Comparison of ENCODE assay signal across 16 cellular contexts in the genomic region with DNA sequence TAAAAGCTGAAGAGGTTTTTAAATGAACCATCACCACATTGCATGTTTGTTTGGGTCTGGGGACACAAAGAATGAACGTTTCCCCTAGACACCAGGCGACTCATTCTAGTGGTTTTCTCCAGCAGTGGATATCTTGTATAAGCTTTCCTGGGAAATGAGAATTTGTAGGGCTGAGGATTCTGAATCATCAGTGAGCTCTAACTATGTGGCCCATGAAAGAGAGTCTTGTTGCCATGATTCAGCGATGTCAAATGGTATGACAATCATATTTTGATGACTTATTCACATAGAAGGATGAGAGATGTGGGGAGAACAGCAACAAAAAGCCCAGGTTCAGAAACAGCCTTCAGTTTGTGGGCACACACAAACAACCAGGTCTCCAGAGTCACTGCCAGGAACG. TPM values are rescaled to one million over a fixed set of nuclear protein-coding genes. Genes with fewer than 3 reads are reported as not detected.
A peak's percentile ranks its signal among the peaks of the same experiment; 100 is the strongest.
DNase-seq lines count a peak whose midpoint lies in the region; ATAC-seq and TF ChIP-seq lines count a peak whose summit lies in the region.
"Had no signal": no experiment of that assay in that cellular context is flagged by ENCODE, and none has a peak within 500 bp of the region (broad histone marks: within the 10 kb centered on the region; RNA-seq: fewer than 3 reads in every experiment).

No MANE protein-coding gene starts in this region.

- H3K27ac Mint-ChIP-seq in MCF 10A (ENCODE audit: low read depth, unreplicated experiment): peak overlapping the region; percentile 32
- H3K27ac Mint-ChIP-seq: activated T-cell treated with anti-CD3 and anti-CD28 coated beads, Interleukin-2, amount 50 U/mL, for 24 hours had no signal

- H3K27me3 Mint-ChIP-seq in MCF 10A (ENCODE audit: insufficient read depth, unreplicated experiment): no peaks in the 10 kb centered on the region

- H3K4me1 Mint-ChIP-seq in MCF 10A (ENCODE audit: insufficient read depth, unreplicated experiment): peaks cover 12% of the 10 kb centered on the region

- intact Hi-C loops in MCF 10A (cut with micrococcal nuclease) (no loop called here), breast epithelium (cut with DNase I; ENCODE audit: low total_unique reads) (no loop called here), stomach (cut with DNase I; ENCODE audit: low total_unique reads) (no loop called here)

- no TSS peak for BruUV-seq in MCF 10A (replicated peaks; lab: Mats Ljungman, UMichigan)

- no peaks in the 10 kb centered on the region for H3K27me3 ChIP-seq in breast epithelium
- no peaks in the 10 kb centered on the region for H3K27me3 ChIP-seq in stomach
- H3K27me3 ChIP-seq: upper lobe of left lung had no signal

- TF ChIP-seq EP300 in stomach (IDR thresholded peaks at IDR 0.05): no peak

- H3K9me3 ChIP-seq in breast epithelium (no peaks in the 10 kb centered on the region), stomach (no peaks in the 10 kb centered on the region)
- H3K9me3 ChIP-seq: lower lobe of right lung, upper lobe of left lung had no signal

- no peak overlapping the region for H3K4me3 Mint-ChIP-seq in MCF 10A (ENCODE audit: unreplicated experiment)
- H3K4me3 Mint-ChIP-seq: activated T-cell treated with anti-CD3 and anti-CD28 coated beads, Interleukin-2, amount 50 U/mL, for 24 hours had no signal

- no peaks in the 10 kb centered on the region for H3K36me3 Mint-ChIP-seq in MCF 10A (ENCODE audit: insufficient read depth, unreplicated experiment)

- DNase-seq in MCF 10A (ENCODE audit: unreplicated experiment): peak; percentile 39
- DNase-seq in breast epithelium (ENCODE audit: low spot score in 2 of 2): no peak
- peak; percentile 83 for DNase-seq in fibroblast of peridontal ligament (ENCODE audit: extremely low read depth)
- DNase-seq in mesenteric fat pad (ENCODE audit: low spot score): no peak
- no peak for DNase-seq in central memory CD4-positive, alpha-beta T cell
- DNase-seq in stomach: no peak
- DNase-seq: activated T-cell treated with anti-CD3 and anti-CD28 coated beads, Interleukin-2, amount 50 U/mL, for 24 hours; aorta; hippocampal formation; lower lobe of right lung; occipital lobe; T-helper 1 cell; upper lobe of left lung had no signal

- TF ChIP-seq CTCF in MCF 10A (IDR thresholded peaks at IDR 0.05; ENCODE audit: unreplicated experiment) (no peak), breast epithelium (IDR thresholded peaks at IDR 0.05) (no peak), stomach (IDR thresholded peaks at IDR 0.05) (no peak)

- ATAC-seq in SK-N-SH treated with all-trans-retinoic acid at 6 μM for 48 hours (peak; percentile 81), GM19328 (IDR thresholded peaks at IDR 0.05; ENCODE audit: unreplicated experiment) (no peak)
- ATAC-seq: lower lobe of right lung had no signal

- CTCF ChIA-PET in MCF 10A (lab: Yijun Ruan, JAX): interaction anchor here (1.1 to 9.7 kb wide), 6 partner anchors 15 to 273 kb away, joined by 3 to 118 read pairs (median 8); a partner anchor contains a TSS

- no peak overlapping the region for H3K4me3 ChIP-seq in breast epithelium
- no peak overlapping the region for H3K4me3 ChIP-seq in stomach
- H3K4me3 ChIP-seq: lower lobe of right lung, upper lobe of left lung had no signal

- POLR2A ChIA-PET in MCF 10A (lab: Yijun Ruan, JAX): interaction anchor here (0.8 to 1.4 kb wide), 5 partner anchors 9 to 38 kb away, joined by 3 to 6 read pairs (median 4); no protein-coding TSS in a partner anchor

- no peaks in the 10 kb centered on the region for H3K9me3 Mint-ChIP-seq in MCF 10A (ENCODE audit: unreplicated experiment)
- H3K9me3 Mint-ChIP-seq: activated T-cell treated with anti-CD3 and anti-CD28 coated beads, Interleukin-2, amount 50 U/mL, for 24 hours had no signal

- TF ChIP-seq POLR2A in breast epithelium (IDR thresholded peaks at IDR 0.05) (no peak), stomach (IDR thresholded peaks at IDR 0.05) (no peak)

- WGBS in stomach, 5 donors: 70 to 82% (median 78%) methylated on average over 4 of the region's 4 CpGs

- H3K36me3 ChIP-seq in breast epithelium (no peaks in the 10 kb centered on the region), stomach (no peaks in the 10 kb centered on the region)
- H3K36me3 ChIP-seq: lower lobe of right lung, upper lobe of left lung had no signal

- H3K4me1 ChIP-seq in breast epithelium (no peaks in the 10 kb centered on the region), stomach (no peaks in the 10 kb centered on the region)
- H3K4me1 ChIP-seq: lower lobe of right lung, upper lobe of left lung had no signal

- no peak overlapping the region for H3K27ac ChIP-seq in breast epithelium
- no peak overlapping the region for H3K27ac ChIP-seq in stomach
- H3K27ac ChIP-seq: lower lobe of right lung, upper lobe of left lung had no signal

TF ChIP-seq in SK-N-SH treated with all-trans-retinoic acid at 6 μM for 48 hours, 23 proteins besides CTCF, POLR2A, EP300 and RAD21 (continues in another document):
- TF ChIP-seq ESRRG (CRISPR knock-in tag; IDR thresholded peaks at IDR 0.05) (no peak), ARNTL (CRISPR knock-in tag; IDR thresholded peaks at IDR 0.05; ENCODE audit: borderline replicate concordance, low read depth) (no peak), ZNF70 (CRISPR knock-in tag; IDR thresholded peaks at IDR 0.05) (no peak), BACH2 (CRISPR knock-in tag; IDR thresholded peaks at IDR 0.05; ENCODE audit: borderline replicate concordance) (no peak), ZNF565 (CRISPR knock-in tag; conservative IDR thresholded peaks at IDR 0.05; ENCODE audit: low read depth) (no peak)
- TF ChIP-seq, protein P1, sequence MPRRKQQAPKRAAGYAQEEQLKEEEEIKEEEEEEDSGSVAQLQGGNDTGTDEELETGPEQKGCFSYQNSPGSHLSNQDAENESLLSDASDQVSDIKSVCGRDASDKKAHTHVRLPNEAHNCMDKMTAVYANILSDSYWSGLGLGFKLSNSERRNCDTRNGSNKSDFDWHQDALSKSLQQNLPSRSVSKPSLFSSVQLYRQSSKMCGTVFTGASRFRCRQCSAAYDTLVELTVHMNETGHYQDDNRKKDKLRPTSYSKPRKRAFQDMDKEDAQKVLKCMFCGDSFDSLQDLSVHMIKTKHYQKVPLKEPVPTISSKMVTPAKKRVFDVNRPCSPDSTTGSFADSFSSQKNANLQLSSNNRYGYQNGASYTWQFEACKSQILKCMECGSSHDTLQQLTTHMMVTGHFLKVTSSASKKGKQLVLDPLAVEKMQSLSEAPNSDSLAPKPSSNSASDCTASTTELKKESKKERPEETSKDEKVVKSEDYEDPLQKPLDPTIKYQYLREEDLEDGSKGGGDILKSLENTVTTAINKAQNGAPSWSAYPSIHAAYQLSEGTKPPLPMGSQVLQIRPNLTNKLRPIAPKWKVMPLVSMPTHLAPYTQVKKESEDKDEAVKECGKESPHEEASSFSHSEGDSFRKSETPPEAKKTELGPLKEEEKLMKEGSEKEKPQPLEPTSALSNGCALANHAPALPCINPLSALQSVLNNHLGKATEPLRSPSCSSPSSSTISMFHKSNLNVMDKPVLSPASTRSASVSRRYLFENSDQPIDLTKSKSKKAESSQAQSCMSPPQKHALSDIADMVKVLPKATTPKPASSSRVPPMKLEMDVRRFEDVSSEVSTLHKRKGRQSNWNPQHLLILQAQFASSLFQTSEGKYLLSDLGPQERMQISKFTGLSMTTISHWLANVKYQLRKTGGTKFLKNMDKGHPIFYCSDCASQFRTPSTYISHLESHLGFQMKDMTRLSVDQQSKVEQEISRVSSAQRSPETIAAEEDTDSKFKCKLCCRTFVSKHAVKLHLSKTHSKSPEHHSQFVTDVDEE (CRISPR knock-in tag; IDR thresholded peaks at IDR 0.05): no peak
- TF ChIP-seq, protein P2, sequence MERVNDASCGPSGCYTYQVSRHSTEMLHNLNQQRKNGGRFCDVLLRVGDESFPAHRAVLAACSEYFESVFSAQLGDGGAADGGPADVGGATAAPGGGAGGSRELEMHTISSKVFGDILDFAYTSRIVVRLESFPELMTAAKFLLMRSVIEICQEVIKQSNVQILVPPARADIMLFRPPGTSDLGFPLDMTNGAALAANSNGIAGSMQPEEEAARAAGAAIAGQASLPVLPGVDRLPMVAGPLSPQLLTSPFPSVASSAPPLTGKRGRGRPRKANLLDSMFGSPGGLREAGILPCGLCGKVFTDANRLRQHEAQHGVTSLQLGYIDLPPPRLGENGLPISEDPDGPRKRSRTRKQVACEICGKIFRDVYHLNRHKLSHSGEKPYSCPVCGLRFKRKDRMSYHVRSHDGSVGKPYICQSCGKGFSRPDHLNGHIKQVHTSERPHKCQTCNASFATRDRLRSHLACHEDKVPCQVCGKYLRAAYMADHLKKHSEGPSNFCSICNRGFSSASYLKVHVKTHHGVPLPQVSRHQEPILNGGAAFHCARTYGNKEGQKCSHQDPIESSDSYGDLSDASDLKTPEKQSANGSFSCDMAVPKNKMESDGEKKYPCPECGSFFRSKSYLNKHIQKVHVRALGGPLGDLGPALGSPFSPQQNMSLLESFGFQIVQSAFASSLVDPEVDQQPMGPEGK (CRISPR knock-in tag; IDR thresholded peaks at IDR 0.05; ENCODE audit: borderline replicate concordance): no peak
- TF ChIP-seq, protein P3, sequence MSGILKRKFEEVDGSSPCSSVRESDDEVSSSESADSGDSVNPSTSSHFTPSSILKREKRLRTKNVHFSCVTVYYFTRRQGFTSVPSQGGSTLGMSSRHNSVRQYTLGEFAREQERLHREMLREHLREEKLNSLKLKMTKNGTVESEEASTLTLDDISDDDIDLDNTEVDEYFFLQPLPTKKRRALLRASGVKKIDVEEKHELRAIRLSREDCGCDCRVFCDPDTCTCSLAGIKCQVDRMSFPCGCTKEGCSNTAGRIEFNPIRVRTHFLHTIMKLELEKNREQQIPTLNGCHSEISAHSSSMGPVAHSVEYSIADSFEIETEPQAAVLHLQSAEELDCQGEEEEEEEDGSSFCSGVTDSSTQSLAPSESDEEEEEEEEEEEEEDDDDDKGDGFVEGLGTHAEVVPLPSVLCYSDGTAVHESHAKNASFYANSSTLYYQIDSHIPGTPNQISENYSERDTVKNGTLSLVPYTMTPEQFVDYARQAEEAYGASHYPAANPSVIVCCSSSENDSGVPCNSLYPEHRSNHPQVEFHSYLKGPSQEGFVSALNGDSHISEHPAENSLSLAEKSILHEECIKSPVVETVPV (CRISPR knock-in tag; IDR thresholded peaks at IDR 0.05): no peak
- TF ChIP-seq, protein P4, sequence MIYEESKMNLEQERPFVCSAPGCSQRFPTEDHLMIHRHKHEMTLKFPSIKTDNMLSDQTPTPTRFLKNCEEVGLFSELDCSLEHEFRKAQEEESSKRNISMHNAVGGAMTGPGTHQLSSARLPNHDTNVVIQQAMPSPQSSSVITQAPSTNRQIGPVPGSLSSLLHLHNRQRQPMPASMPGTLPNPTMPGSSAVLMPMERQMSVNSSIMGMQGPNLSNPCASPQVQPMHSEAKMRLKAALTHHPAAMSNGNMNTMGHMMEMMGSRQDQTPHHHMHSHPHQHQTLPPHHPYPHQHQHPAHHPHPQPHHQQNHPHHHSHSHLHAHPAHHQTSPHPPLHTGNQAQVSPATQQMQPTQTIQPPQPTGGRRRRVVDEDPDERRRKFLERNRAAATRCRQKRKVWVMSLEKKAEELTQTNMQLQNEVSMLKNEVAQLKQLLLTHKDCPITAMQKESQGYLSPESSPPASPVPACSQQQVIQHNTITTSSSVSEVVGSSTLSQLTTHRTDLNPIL (CRISPR knock-in tag; IDR thresholded peaks at IDR 0.05; ENCODE audit: low read depth): no peak

RNA-seq across cellular contexts. Expression of a gene that starts 13.1 kb away (rescaled TPM):
- total RNA-seq in MCF 10A (2022): 0.25 and 0.56 TPM in 2 replicates
- total RNA-seq in breast epithelium: under 1 TPM; 0.33 to 0.48 (median 0.44) TPM
- total RNA-seq in mesenteric fat pad: 0.26 TPM
- under 1 TPM in 1 of 5 donors, not detected in 4; 0.37 TPM for total RNA-seq in stomach
- under 1 TPM in 1 of 3 donors, not detected in 2; 0.08 TPM for polyA plus RNA-seq in stomach
- total RNA-seq: A673 had no signal

Comparison
In these comparisons a context has a peak if more than half of its experiments do, and no peak if none do; other contexts are left out.
1. DNase-seq: peak in MCF 10A (single experiment) and fibroblast of peridontal ligament (single experiment); none in breast epithelium (0 of 2), mesenteric fat pad (single experiment), central memory CD4-positive, alpha-beta T cell (single experiment) and stomach (single experiment).